ENCODE assay signal across 8 cellular contexts in genomic region chr14:97977711-97978261, GRCh38.
DNase-seq lines count a peak whose midpoint lies in the region; ATAC-seq and TF ChIP-seq lines count a peak whose summit lies in the region.

No MANE protein-coding gene starts in this region.

- H3K9me3 ChIP-seq in CD4-positive, alpha-beta T cell (ENCODE audit: control insufficient read depth, low read length), result no peaks in the 10 kb centered on the region
- H3K9me3 ChIP-seq in Peyer's patch, result no peaks in the 10 kb centered on the region

- H3K27me3 ChIP-seq in CD4-positive, alpha-beta T cell (ENCODE audit: control insufficient read depth, insufficient read depth, low read length), result no peaks in the 10 kb centered on the region
- H3K27me3 ChIP-seq in Peyer's patch, result no peaks in the 10 kb centered on the region

- peak overlapping the region; percentile 89 for H3K4me3 Mint-ChIP-seq in CD4-positive, alpha-beta T cell

- no peak for TF ChIP-seq CTCF in CD4-positive, alpha-beta T cell (IDR thresholded peaks at IDR 0.05)
- no peak for TF ChIP-seq CTCF in Peyer's patch (IDR thresholded peaks at IDR 0.05)

- H3K4me3 ChIP-seq in Peyer's patch, result peak overlapping the region; percentile 9 to 52 (median 38)

- peaks cover 84% of the 10 kb centered on the region for H3K4me1 Mint-ChIP-seq in CD4-positive, alpha-beta T cell (ENCODE audit: low read depth)

- no peak for TF ChIP-seq POLR2A in Peyer's patch (IDR thresholded peaks at IDR 0.05)

- no peaks in the 10 kb centered on the region for H3K36me3 ChIP-seq in Peyer's patch

- intact Hi-C loops in CD4-positive, alpha-beta T cell (cut with DNase I, micrococcal nuclease), result loop anchor here (1.0 to 10.0 kb wide), 14 partner anchors 17 to 1297 kb away; no protein-coding TSS in a partner anchor
- intact Hi-C loops in left ventricle myocardium superior (cut with micrococcal nuclease), result no loop called here

- H3K27ac ChIP-seq in CD4-positive, alpha-beta T cell (ENCODE audit: low read depth, low read length), result peak overlapping the region; percentile 74
- peak overlapping the region; percentile 63 to 85 (median 68) for H3K27ac ChIP-seq in Peyer's patch

- H3K36me3 Mint-ChIP-seq in CD4-positive, alpha-beta T cell (ENCODE audit: low read depth), result peaks cover 44% of the 10 kb centered on the region

- peaks cover 0 to 12% (median 0%) of the 10 kb centered on the region in 4 donors for H3K4me1 ChIP-seq in Peyer's patch

- peak; percentile 81 for ATAC-seq in CD4-positive, alpha-beta T cell (ENCODE audit: poor library complexity)
- ATAC-seq in left ventricle myocardium superior (peak; percentile 93), GM21825 (IDR thresholded peaks at IDR 0.05; ENCODE audit: unreplicated experiment) (no peak), GM19035 (IDR thresholded peaks at IDR 0.05; ENCODE audit: unreplicated experiment) (no peak), HG02759 (IDR thresholded peaks at IDR 0.05; ENCODE audit: unreplicated experiment) (no peak)

- POLR2A ChIA-PET in CD4-positive, alpha-beta T cell (lab: Charles Lee), result interaction anchor here (0.6 to 4.5 kb wide), 59 partner anchors 9 to 1438 kb away, joined by 3 to 167 read pairs (median 5); partner anchors contain the start of gene BCL11B

- peaks cover 3% of the 10 kb centered on the region for H3K9me3 Mint-ChIP-seq in CD4-positive, alpha-beta T cell

- peak; percentile 63 to 85 (median 76) for DNase-seq in CD4-positive, alpha-beta T cell
- DNase-seq in Peyer's patch (peak; percentile 70 to 84 (median 84)), left ventricle myocardium superior (peak; percentile 89)
- DNase-seq in activated naive CD4-positive, alpha-beta T cell (lab: John Stamatoyannopoulos, UW), result peak; percentile 14 to 78 (median 48)
- DNase-seq in stimulated activated CD4-positive, alpha-beta T cell treated with anti-CD3 and anti-CD28 coated beads, Interleukin-15, amount 100 ng/mL, for 24 hours, result peak; percentile 87

- CTCF ChIA-PET in CD4-positive, alpha-beta T cell (lab: Charles Lee), result interaction anchor here (0.8 to 5.7 kb wide), 30 partner anchors 9 to 1297 kb away, joined by 3 to 26 read pairs (median 5); partner anchors contain the start of gene BCL11B

- H3K27ac Mint-ChIP-seq in CD4-positive, alpha-beta T cell, result peak overlapping the region; percentile 94

- no peaks in the 10 kb centered on the region for H3K27me3 Mint-ChIP-seq in CD4-positive, alpha-beta T cell

Comparison
In these comparisons a context has a peak if more than half of its experiments do, and no peak if none do; other contexts are left out.
1. ATAC-seq: peak in CD4-positive, alpha-beta T cell (single experiment) and left ventricle myocardium superior (single experiment); none in GM21825 (single experiment), GM19035 (single experiment) and HG02759 (single experiment).
2. Peak in every context shown above with its lines, with median percentiles within 50 percentile points of each other: DNase-seq.